In genomic region chr1:171603042-171603441, GRCh38 we compare ENCODE assay signal across 18 cellular contexts. TPM values are rescaled to one million over a fixed set of nuclear protein-coding genes. Genes with fewer than 3 reads are reported as not detected.
"Had no signal": no experiment of that assay in that cellular context is flagged by ENCODE, and none has a peak within 500 bp of the region (broad histone marks: within the 10 kb centered on the region; RNA-seq: fewer than 3 reads in every experiment).

No MANE protein-coding gene starts in this region.

RNA-seq across cellular contexts. Expression of gene MYOCOS, which starts 19.0 kb away (rescaled TPM):
- total RNA-seq: occipital lobe, progenitor cell of endocrine pancreas, right cardiac atrium, right lobe of liver, sigmoid colon, skeletal muscle tissue, stomach, subcutaneous adipose tissue, thoracic aorta, transverse colon, upper lobe of right lung, urinary bladder had no signal
- polyA plus RNA-seq: naive thymus-derived CD8-positive, alpha-beta T cell; psoas muscle; sigmoid colon; small intestine; stomach; urinary bladder had no signal

RNA-seq across cellular contexts. Expression of gene MYOC, which starts 49.4 kb away (rescaled TPM):
- total RNA-seq: naive thymus-derived CD8-positive, alpha-beta T cell; natural killer cell treated with Interleukin-12 subunit alpha and Interleukin-12 subunit beta and Interleukin-15 and Interleukin-18, amount 100 ng/mL, for 72 hours; neural crest cell; occipital lobe; osteoblast; progenitor cell of endocrine pancreas; right lobe of liver had no signal
- polyA plus RNA-seq: naive thymus-derived CD8-positive, alpha-beta T cell had no signal
